9 cellular contexts compared by ENCODE assay signal in the genomic region with DNA sequence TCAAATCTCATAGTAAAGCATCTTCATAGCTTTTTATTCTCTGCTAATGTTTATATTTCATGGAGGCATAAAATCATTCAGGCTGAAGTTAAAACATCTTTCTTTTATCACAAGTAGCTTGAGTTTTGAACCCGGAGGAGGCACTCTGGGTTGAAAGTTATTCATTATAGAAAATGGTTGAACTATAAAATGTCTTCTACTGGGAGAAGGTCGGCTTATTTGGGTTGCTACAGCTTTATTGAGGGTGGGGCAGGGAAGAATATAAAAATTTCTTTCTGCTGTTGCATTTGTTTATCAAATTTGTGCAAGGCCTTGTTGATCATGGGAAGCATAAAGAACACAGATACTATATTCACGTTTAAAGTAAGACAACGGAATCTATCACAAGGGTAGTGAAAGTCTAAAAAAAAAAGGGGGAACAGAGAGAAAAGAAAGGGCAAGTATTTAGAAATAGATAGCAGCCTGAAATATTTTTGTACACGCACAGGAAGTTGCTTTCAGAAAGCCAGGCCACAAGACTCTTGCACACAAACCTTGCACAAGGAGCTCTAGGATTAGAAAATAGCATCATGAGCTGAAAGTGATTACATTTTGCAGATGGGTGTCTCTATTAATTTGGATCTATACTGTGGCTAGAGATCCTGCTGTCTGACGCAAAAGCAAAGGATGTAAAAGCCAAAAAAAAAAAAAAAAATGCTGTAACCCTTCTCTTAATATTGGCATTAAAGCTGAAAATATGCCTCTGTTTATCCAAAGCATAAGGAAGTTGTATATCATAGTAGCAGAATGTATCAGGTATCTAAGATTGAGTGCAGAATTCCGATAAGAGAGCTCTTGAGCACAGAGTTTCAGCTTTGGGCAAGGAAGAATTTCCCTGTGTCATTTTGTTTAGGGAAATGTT. TPM values are rescaled to one million over a fixed set of nuclear protein-coding genes. Genes with fewer than 3 reads are reported as not detected.
DNase-seq lines count a peak whose midpoint lies in the region; ATAC-seq and TF ChIP-seq lines count a peak whose summit lies in the region.
"Had no signal": no experiment of that assay in that cellular context is flagged by ENCODE, and none has a peak within 500 bp of the region (broad histone marks: within the 10 kb centered on the region; RNA-seq: fewer than 3 reads in every experiment).

No MANE protein-coding gene starts in this region.

- H3K27me3 Mint-ChIP-seq in activated T-helper 1 cell treated with anti-CD3 and anti-CD28 coated beads, Interleukin-12 subunit alpha, Interleukin-12 subunit beta, Interleukin-2, Interleukin-4 antibody, amounts not matched to agents 30 ng/mL and 10 ng/mL and 1 ng/mL, durations not matched to agents 14 hours and 24 hours and 36 hours (ENCODE audit: insufficient read depth): no peaks in the 10 kb centered on the region
- H3K27me3 Mint-ChIP-seq in osteocyte (ENCODE audit: unreplicated experiment): no peaks in the 10 kb centered on the region

- peak overlapping the region; percentile 89 for H3K27ac Mint-ChIP-seq in activated T-helper 1 cell treated with anti-CD3 and anti-CD28 coated beads, Interleukin-12 subunit alpha, Interleukin-12 subunit beta, Interleukin-2, Interleukin-4 antibody, amounts not matched to agents 30 ng/mL and 10 ng/mL and 1 ng/mL, durations not matched to agents 14 hours and 24 hours and 36 hours
- H3K27ac Mint-ChIP-seq in osteocyte (ENCODE audit: unreplicated experiment): peak overlapping the region; percentile 15
- H3K27ac Mint-ChIP-seq: GM23338 had no signal

- H3K4me1 Mint-ChIP-seq in activated T-helper 1 cell treated with anti-CD3 and anti-CD28 coated beads, Interleukin-12 subunit alpha, Interleukin-12 subunit beta, Interleukin-2, Interleukin-4 antibody, amounts not matched to agents 30 ng/mL and 10 ng/mL and 1 ng/mL, durations not matched to agents 14 hours and 24 hours and 36 hours (ENCODE audit: low read depth): peaks cover 85% of the 10 kb centered on the region
- peaks cover 50% of the 10 kb centered on the region for H3K4me1 Mint-ChIP-seq in osteocyte (ENCODE audit: unreplicated experiment)

- no peaks in the 10 kb centered on the region for H3K9me3 Mint-ChIP-seq in activated T-helper 1 cell treated with anti-CD3 and anti-CD28 coated beads, Interleukin-12 subunit alpha, Interleukin-12 subunit beta, Interleukin-2, Interleukin-4 antibody, amounts not matched to agents 30 ng/mL and 10 ng/mL and 1 ng/mL, durations not matched to agents 14 hours and 24 hours and 36 hours
- H3K9me3 Mint-ChIP-seq in osteocyte (ENCODE audit: unreplicated experiment): peaks cover 6% of the 10 kb centered on the region
- H3K9me3 Mint-ChIP-seq: GM23338 had no signal

- H3K36me3 Mint-ChIP-seq in activated T-helper 1 cell treated with anti-CD3 and anti-CD28 coated beads, Interleukin-12 subunit alpha, Interleukin-12 subunit beta, Interleukin-2, Interleukin-4 antibody, amounts not matched to agents 30 ng/mL and 10 ng/mL and 1 ng/mL, durations not matched to agents 14 hours and 24 hours and 36 hours (ENCODE audit: low read depth): peaks cover 2% of the 10 kb centered on the region
- H3K36me3 Mint-ChIP-seq in osteocyte (ENCODE audit: unreplicated experiment): no peaks in the 10 kb centered on the region

- no peak for DNase-seq in activated T-helper 1 cell treated with anti-CD3 and anti-CD28 coated beads, Interleukin-12 subunit alpha, Interleukin-12 subunit beta, Interleukin-2, Interleukin-4 antibody, amounts not matched to agents 30 ng/mL and 10 ng/mL and 1 ng/mL, durations not matched to agents 14 hours and 24 hours and 36 hours (ENCODE audit: low spot score)
- DNase-seq in osteocyte (ENCODE audit: extremely low spot score, unreplicated experiment): no peak
- DNase-seq in D341Med (ENCODE audit: low spot score): no peak
- DNase-seq in RPMI8226: no peak
- DNase-seq in omental fat pad (ENCODE audit: low spot score): no peak

- H3K4me3 Mint-ChIP-seq in activated T-helper 1 cell treated with anti-CD3 and anti-CD28 coated beads, Interleukin-12 subunit alpha, Interleukin-12 subunit beta, Interleukin-2, Interleukin-4 antibody, amounts not matched to agents 30 ng/mL and 10 ng/mL and 1 ng/mL, durations not matched to agents 14 hours and 24 hours and 36 hours: peak overlapping the region; percentile 57
- H3K4me3 Mint-ChIP-seq in osteocyte (ENCODE audit: unreplicated experiment): no peak overlapping the region
- H3K4me3 Mint-ChIP-seq: GM23338 had no signal

- ATAC-seq in GM18861 (IDR thresholded peaks at IDR 0.05; ENCODE audit: unreplicated experiment) (peak; percentile 47), HG03354 (IDR thresholded peaks at IDR 0.05; ENCODE audit: poor library complexity, severe bottlenecking, unreplicated experiment) (peak; percentile 61), omental fat pad (ENCODE audit: low FRiP score) (no peak), HG02571 (IDR thresholded peaks at IDR 0.05; ENCODE audit: unreplicated experiment) (no peak)
- ATAC-seq: GM23338 had no signal

- intact Hi-C loops in activated T-helper 1 cell treated with anti-CD3 and anti-CD28 coated beads, Interleukin-12 subunit alpha, Interleukin-12 subunit beta, Interleukin-2, Interleukin-4 antibody, amounts not matched to agents 30 ng/mL and 10 ng/mL and 1 ng/mL, durations not matched to agents 14 hours and 24 hours and 36 hours (cut with micrococcal nuclease): no loop called here

- TF ChIP-seq CTCF in osteocyte (IDR thresholded peaks at IDR 0.05) (no peak), omental fat pad (IDR thresholded peaks at IDR 0.05) (no peak)

RNA-seq across cellular contexts. Expression of gene FAM9C, which starts 37.2 kb away (rescaled TPM):
- total RNA-seq in activated T-helper 1 cell treated with anti-CD3 and anti-CD28 coated beads, Interleukin-12 subunit alpha, Interleukin-12 subunit beta, Interleukin-2, Interleukin-4 antibody, amounts not matched to agents 30 ng/mL and 10 ng/mL and 1 ng/mL, durations not matched to agents 14 hours and 24 hours and 36 hours: 0.05 TPM in 2 replicates
- not detected in 2 replicates for total RNA-seq in osteocyte
- not detected for total RNA-seq in omental fat pad
- total RNA-seq: GM23338 had no signal

Comparison
In these comparisons a context has a peak if more than half of its experiments do, and no peak if none do; other contexts are left out.
1. ATAC-seq: peak in GM18861 (single experiment) and HG03354 (single experiment); none in omental fat pad (single experiment) and HG02571 (single experiment).